Comparison of ENCODE assay signal across 12 cellular contexts in genomic region chr1:158951956-158952355, GRCh38. TPM values are rescaled to one million over a fixed set of nuclear protein-coding genes. Genes with fewer than 3 reads are reported as not detected.
DNase-seq lines count a peak whose midpoint lies in the region; ATAC-seq and TF ChIP-seq lines count a peak whose summit lies in the region.
"Had no signal": no experiment of that assay in that cellular context is flagged by ENCODE, and none has a peak within 500 bp of the region (broad histone marks: within the 10 kb centered on the region; RNA-seq: fewer than 3 reads in every experiment).

No MANE protein-coding gene starts in this region.

- H3K4me3 ChIP-seq in neural progenitor cell (no peak overlapping the region), Karpas-422 (ENCODE audit: low read length) (no peak overlapping the region)
- H3K4me3 ChIP-seq: adrenal gland, ovary had no signal

- no peaks in the 10 kb centered on the region for H3K9me2 ChIP-seq in Karpas-422 (replicated peaks; ENCODE audit: insufficient read depth, low read length)

- H3K27me3 ChIP-seq in neural progenitor cell (no peaks in the 10 kb centered on the region), Karpas-422 (ENCODE audit: low read length) (no peaks in the 10 kb centered on the region)
- H3K27me3 ChIP-seq: adrenal gland, ovary had no signal

- peaks cover 3% of the 10 kb centered on the region for H3K4me1 Mint-ChIP-seq in neural progenitor cell

- H3K27me3 Mint-ChIP-seq in neural progenitor cell (ENCODE audit: insufficient read depth, low read depth) = no peaks in the 10 kb centered on the region

- no peak overlapping the region for H3K4me3 Mint-ChIP-seq in neural progenitor cell

- H3K9ac ChIP-seq in neural progenitor cell (no peak overlapping the region), Karpas-422 (ENCODE audit: low read length) (no peak overlapping the region)

- no peaks in the 10 kb centered on the region for H4K20me1 ChIP-seq in neural progenitor cell (ENCODE audit: low read depth)
- no peaks in the 10 kb centered on the region for H4K20me1 ChIP-seq in Karpas-422 (ENCODE audit: insufficient read depth, low read depth, low read length)

- H3K79me2 ChIP-seq in neural progenitor cell (ENCODE audit: low read depth) (no peaks in the 10 kb centered on the region), Karpas-422 (ENCODE audit: low read length) (no peaks in the 10 kb centered on the region)

- ATAC-seq in HG02884 (IDR thresholded peaks at IDR 0.05; ENCODE audit: unreplicated experiment) (peak; percentile 83), GM19455 (IDR thresholded peaks at IDR 0.05; ENCODE audit: unreplicated experiment) (no peak), GM18870 (IDR thresholded peaks at IDR 0.05; ENCODE audit: unreplicated experiment) (no peak)

- H3K9me3 Mint-ChIP-seq in neural progenitor cell = peaks cover 3% of the 10 kb centered on the region

- DNase-seq in NCI-H82 (lab: John Stamatoyannopoulos, UW) = peak; percentile 68
- DNase-seq in NCI-H82 treated with DMSO at 0.1 percent for 48 hours (lab: John Stamatoyannopoulos, UW; ENCODE audit: unreplicated experiment) = no peak
- DNase-seq in NOMO-1 treated with dmso at 0.1 percent for 144 hours (lab: John Stamatoyannopoulos, UW; ENCODE audit: unreplicated experiment) = peak; percentile 79
- DNase-seq in neural progenitor cell (ENCODE audit: low spot score) = peak; percentile 82
- DNase-seq in Karpas-422 = no peak
- DNase-seq: activated CD4-positive, CD25-positive, alpha-beta regulatory T cell treated with anti-CD3 and anti-CD28 coated beads, Interleukin-2, amount 50 U/mL, for 72 hours; adrenal gland; NCI-H524; ovary had no signal

- TF ChIP-seq CTCF in neural progenitor cell (IDR thresholded peaks at IDR 0.05) = no peak

- H3K36me3 ChIP-seq in neural progenitor cell = no peaks in the 10 kb centered on the region
- H3K36me3 ChIP-seq in Karpas-422 (ENCODE audit: insufficient read depth, low read length) = no peaks in the 10 kb centered on the region
- H3K36me3 ChIP-seq: adrenal gland, ovary had no signal

- peaks cover 7% of the 10 kb centered on the region for H3F3A ChIP-seq in neural progenitor cell (ENCODE audit: low read depth)

- no peaks in the 10 kb centered on the region for H3K4me1 ChIP-seq in neural progenitor cell
- 0 out of 2 replicates have a peak, but pooled peaks cover 2% of the 10 kb centered on the region for H3K4me1 ChIP-seq in Karpas-422 (ENCODE audit: low read length)
- H3K4me1 ChIP-seq: adrenal gland had no signal

- no peak overlapping the region for H3K27ac ChIP-seq in neural progenitor cell
- H3K27ac ChIP-seq in Karpas-422 (ENCODE audit: low read length) = no peak overlapping the region
- H3K27ac ChIP-seq: adrenal gland, ovary had no signal

- no peaks in the 10 kb centered on the region for H3K36me3 Mint-ChIP-seq in neural progenitor cell

- peak overlapping the region; percentile 40 for H3K4me2 ChIP-seq in neural progenitor cell
- no peak overlapping the region for H3K4me2 ChIP-seq in Karpas-422 (ENCODE audit: low read depth, low read length, poor library complexity, severe bottlenecking)

- peak overlapping the region; percentile 66 for H2AFZ ChIP-seq in neural progenitor cell (replicated peaks)
- no peak overlapping the region for H2AFZ ChIP-seq in Karpas-422 (ENCODE audit: low read length)

- H3K27ac Mint-ChIP-seq in neural progenitor cell = no peak overlapping the region

- H3K9me3 ChIP-seq in neural progenitor cell (ENCODE audit: low read depth) (no peaks in the 10 kb centered on the region), Karpas-422 (ENCODE audit: low read length) (no peaks in the 10 kb centered on the region)
- H3K9me3 ChIP-seq: adrenal gland, ovary had no signal

RNA-seq across cellular contexts. Expression of gene PYHIN1, which starts 20.6 kb away (rescaled TPM):
- not detected in 2 replicates for total RNA-seq in neural progenitor cell (ENCODE audit: low replicate concordance)
- not detected in 2 replicates for total RNA-seq in Karpas-422 (2014; rRNA removed; shearing (Covaris generic); ENCODE audit: low replicate concordance)

RNA-seq across cellular contexts. Expression of gene IFI16, which starts 57.8 kb away (rescaled TPM):
- 4.0 and 5.4 TPM in 2 replicates for total RNA-seq in neural progenitor cell (ENCODE audit: low replicate concordance)
- total RNA-seq in Karpas-422 (2014; rRNA removed; shearing (Covaris generic); ENCODE audit: low replicate concordance) = 31.9 and 36.3 TPM in 2 replicates

Comparison
In these comparisons a context has a peak if more than half of its experiments do, and no peak if none do; other contexts are left out.
1. DNase-seq: peak in NCI-H82 (single experiment), NOMO-1 treated with dmso at 0.1 percent for 144 hours (single experiment) and neural progenitor cell (single experiment); none in NCI-H82 treated with DMSO at 0.1 percent for 48 hours (single experiment) and Karpas-422 (single experiment).